16 cellular contexts compared by ENCODE assay signal in genomic region chr13:57716295-57716694, GRCh38.
A peak's percentile ranks its signal among the peaks of the same experiment; 100 is the strongest.
DNase-seq lines count a peak whose midpoint lies in the region; ATAC-seq, FAIRE-seq and TF ChIP-seq lines count a peak whose summit lies in the region.
"Had no signal": no experiment of that assay in that cellular context is flagged by ENCODE, and none has a peak within 500 bp of the region (broad histone marks: within the 10 kb centered on the region; RNA-seq: fewer than 3 reads in every experiment).

No MANE protein-coding gene starts in this region.

- TF ChIP-seq CTCF in 22Rv1 (IDR thresholded peaks at IDR 0.05): peak; percentile 41
- peak; percentile 31; the same call in 1 of the 2 replicates for TF ChIP-seq CTCF in GM12874 (IDR thresholded peaks at IDR 0.05; ENCODE audit: insufficient read depth, low read depth, low read length)
- TF ChIP-seq CTCF in OCI-LY3 (IDR thresholded peaks at IDR 0.05; ENCODE audit: low read depth, low read length): peak; percentile 70

- peak; percentile 36 for FAIRE-seq in islet of Langerhans (lab: Jason Lieb, UNC)
- FAIRE-seq: GM19239 had no signal

- H3K9me3 ChIP-seq in OCI-LY3 (ENCODE audit: insufficient read depth, low read length): no peaks in the 10 kb centered on the region
- H3K9me3 ChIP-seq: body of pancreas, left ventricle myocardium inferior, psoas muscle had no signal

- peaks cover under 1% of the 10 kb centered on the region; the same call in 1 of the 2 replicates for H3K4me1 ChIP-seq in OCI-LY3 (ENCODE audit: low read length)
- H3K4me1 ChIP-seq: body of pancreas, left ventricle myocardium inferior, psoas muscle had no signal

- H2AFZ ChIP-seq in OCI-LY3 (ENCODE audit: low read depth, low read length): no peak overlapping the region

- no peaks in the 10 kb centered on the region for H4K20me1 ChIP-seq in OCI-LY3 (ENCODE audit: insufficient read depth, low read length)

- no peaks in the 10 kb centered on the region for H3K79me2 ChIP-seq in OCI-LY3 (ENCODE audit: low read length)

- no peaks in the 10 kb centered on the region for H3K36me3 ChIP-seq in OCI-LY3 (replicated peaks; ENCODE audit: low read depth, low read length)
- H3K36me3 ChIP-seq: left ventricle myocardium inferior had no signal

- no peak overlapping the region for H3K4me3 ChIP-seq in OCI-LY3 (ENCODE audit: low read length)
- H3K4me3 ChIP-seq: body of pancreas, left ventricle myocardium inferior, psoas muscle had no signal

- H3K27ac ChIP-seq in 22Rv1: no peak overlapping the region
- H3K27ac ChIP-seq in OCI-LY3 (ENCODE audit: low read length): no peak overlapping the region
- H3K27ac ChIP-seq: body of pancreas, left ventricle myocardium inferior, psoas muscle had no signal

- no peaks in the 10 kb centered on the region for H3K27me3 ChIP-seq in OCI-LY3 (ENCODE audit: low read depth, low read length)
- H3K27me3 ChIP-seq: body of pancreas had no signal

- DNase-seq in SKM-1 treated with dmso at 0.1 percent for 144 hours (lab: John Stamatoyannopoulos, UW; ENCODE audit: unreplicated experiment): no peak
- DNase-seq in DMS153 treated with DMSO at 0.1 percent for 48 hours (lab: John Stamatoyannopoulos, UW; ENCODE audit: unreplicated experiment): no peak
- no peak for DNase-seq in cerebellar cortex (ENCODE audit: low spot score)
- DNase-seq: activated CD4-positive, alpha-beta T cell treated with anti-CD3 and anti-CD28 coated beads for 36 hours; activated CD8-positive, alpha-beta memory T cell treated with anti-CD3 and anti-CD28 coated beads, Interleukin-2, amount 50 U/mL, for 48 hours; left ventricle myocardium inferior; naive B cell; NCI-H2081; psoas muscle had no signal

- no peak overlapping the region for H3K4me2 ChIP-seq in OCI-LY3 (ENCODE audit: low read length)

- no peak for ATAC-seq in GM21360 (IDR thresholded peaks at IDR 0.05; ENCODE audit: unreplicated experiment)
- ATAC-seq: activated CD4-positive, alpha-beta T cell treated with anti-CD3 and anti-CD28 coated beads for 36 hours; body of pancreas; psoas muscle had no signal

- H3K9ac ChIP-seq in OCI-LY3 (ENCODE audit: low read length): no peak overlapping the region
